In genomic region chr2:30115981-30116285, GRCh38 we compare ENCODE assay signal across 18 cellular contexts. TPM values are rescaled to one million over a fixed set of nuclear protein-coding genes. Genes with fewer than 3 reads are reported as not detected.
DNase-seq lines count a peak whose midpoint lies in the region; ATAC-seq and TF ChIP-seq lines count a peak whose summit lies in the region.
"Had no signal": no experiment of that assay in that cellular context is flagged by ENCODE, and none has a peak within 500 bp of the region (broad histone marks: within the 10 kb centered on the region; RNA-seq: fewer than 3 reads in every experiment).

No MANE protein-coding gene starts in this region.

- H3K9ac ChIP-seq in KMS-11 (no peak overlapping the region), SK-N-MC (ENCODE audit: insufficient read length) (peak overlapping the region; percentile 46)
- H3K9ac ChIP-seq: BLaER1 had no signal

- CTCF ChIA-PET in CD8-positive, alpha-beta T cell (lab: Charles Lee), result interaction anchor here (0.7 to 3.3 kb wide), 6 partner anchors 20 to 596 kb away, joined by 3 to 16 read pairs (median 5); no protein-coding TSS in a partner anchor

- no peaks in the 10 kb centered on the region for H3K9me3 Mint-ChIP-seq in CD8-positive, alpha-beta T cell
- H3K9me3 Mint-ChIP-seq: activated naive CD4-positive, alpha-beta T cell treated with anti-CD3 and anti-CD28 coated beads for 36 hours; activated T-cell treated with anti-CD3 and anti-CD28 coated beads, Interleukin-2, amount 50 U/mL, for 72 hours; brain; nephron; stimulated activated memory B cell treated with anti-CD40 and anti-IgM and Interleukin-4, amounts not matched to agents 10 μg/mL and 1 μg/mL and 100 μg/mL, for 72 hours; T-helper 1 cell treated with Interleukin-12 subunit alpha and Interleukin-12 subunit beta and Interleukin-4 antibody, amounts not matched to agents 30 μg/mL and 1 μg/mL, for 36 hours had no signal

- no peak for DNase-seq in CD8-positive, alpha-beta T cell
- no peak for DNase-seq in SK-N-MC (ENCODE audit: low read depth, low spot score)
- no peak for DNase-seq in lower lobe of right lung
- no peak for DNase-seq in NCI-H345 treated with DMSO at 0.1 percent for 48 hours (lab: John Stamatoyannopoulos, UW; ENCODE audit: unreplicated experiment)
- no peak for DNase-seq in HUDEP-2 (lab: John Stamatoyannopoulos, UW; ENCODE audit: unreplicated experiment in 76 of 76)
- DNase-seq in NCI-H345 (lab: John Stamatoyannopoulos, UW), result no peak
- no peak for DNase-seq in dermis blood vessel endothelial cell

- H3K4me2 ChIP-seq in KMS-11, result no peak overlapping the region
- H3K4me2 ChIP-seq: BLaER1 had no signal

- no peak for ATAC-seq in CD8-positive, alpha-beta T cell
- no peak for ATAC-seq in lower lobe of right lung
- ATAC-seq: stimulated activated memory B cell treated with anti-CD40 and anti-IgM and Interleukin-4, amounts not matched to agents 10 μg/mL and 1 μg/mL and 100 μg/mL, for 72 hours had no signal

- intact Hi-C loops in CD8-positive, alpha-beta T cell (cut with DNase I, micrococcal nuclease), result loop anchor here (1.0 kb wide), 1 partner anchor 25 kb away; no protein-coding TSS in a partner anchor
- intact Hi-C loops in lower lobe of right lung (cut with DNase I), result no loop called here

- no peak overlapping the region for H2AFZ ChIP-seq in KMS-11 (ENCODE audit: low read depth)

- peaks cover 7% of the 10 kb centered on the region for H3K4me1 Mint-ChIP-seq in CD8-positive, alpha-beta T cell (ENCODE audit: low read depth)

- no peaks in the 10 kb centered on the region for H3K36me3 Mint-ChIP-seq in CD8-positive, alpha-beta T cell
- H3K36me3 Mint-ChIP-seq: brain; stimulated activated memory B cell treated with anti-CD40 and anti-IgM and Interleukin-4, amounts not matched to agents 10 μg/mL and 1 μg/mL and 100 μg/mL, for 72 hours had no signal

- H3K4me3 Mint-ChIP-seq in CD8-positive, alpha-beta T cell, result no peak overlapping the region
- H3K4me3 Mint-ChIP-seq: activated naive CD4-positive, alpha-beta T cell treated with anti-CD3 and anti-CD28 coated beads for 36 hours; activated T-cell treated with anti-CD3 and anti-CD28 coated beads, Interleukin-2, amount 50 U/mL, for 72 hours; brain; nephron; stimulated activated memory B cell treated with anti-CD40 and anti-IgM and Interleukin-4, amounts not matched to agents 10 μg/mL and 1 μg/mL and 100 μg/mL, for 72 hours; T-helper 1 cell treated with Interleukin-12 subunit alpha and Interleukin-12 subunit beta and Interleukin-4 antibody, amounts not matched to agents 30 μg/mL and 1 μg/mL, for 36 hours had no signal

- H3K79me2 ChIP-seq in KMS-11 (ENCODE audit: insufficient read depth, low read depth), result no peaks in the 10 kb centered on the region

- peaks cover 7% of the 10 kb centered on the region for H3K4me1 ChIP-seq in CD8-positive, alpha-beta T cell (ENCODE audit: insufficient read depth, low read length)
- H3K4me1 ChIP-seq in KMS-11 (ENCODE audit: low read depth, poor library complexity, severe bottlenecking) (peaks cover 7% of the 10 kb centered on the region), lower lobe of right lung (no peaks in the 10 kb centered on the region)
- H3K4me1 ChIP-seq: gastrocnemius medialis, transverse colon had no signal

- H3K4me3 ChIP-seq in CD8-positive, alpha-beta T cell (ENCODE audit: low read depth, low read length), result no peak overlapping the region
- H3K4me3 ChIP-seq in KMS-11 (IDR thresholded peaks at IDR 0.05; ENCODE audit: insufficient read depth, low read depth, low read length) (no peak overlapping the region), SK-N-MC (no peak overlapping the region), lower lobe of right lung (no peak overlapping the region)
- H3K4me3 ChIP-seq: adrenal gland, BLaER1, gastrocnemius medialis, transverse colon had no signal

- no peaks in the 10 kb centered on the region for H4K20me1 ChIP-seq in KMS-11 (ENCODE audit: insufficient read depth)
- H4K20me1 ChIP-seq: BLaER1 had no signal

- peaks cover 2% of the 10 kb centered on the region for H3K27me3 Mint-ChIP-seq in CD8-positive, alpha-beta T cell (ENCODE audit: low read depth)

- no peak overlapping the region for H3K27ac ChIP-seq in CD8-positive, alpha-beta T cell (ENCODE audit: low read depth, low read length)
- H3K27ac ChIP-seq in KMS-11, result no peak overlapping the region
- H3K27ac ChIP-seq in SK-N-MC, result peak overlapping the region; percentile 85
- no peak overlapping the region for H3K27ac ChIP-seq in lower lobe of right lung
- H3K27ac ChIP-seq: adrenal gland, BLaER1, gastrocnemius medialis, transverse colon had no signal

- H3K36me3 ChIP-seq in CD8-positive, alpha-beta T cell (ENCODE audit: insufficient read depth, low read length), result no peaks in the 10 kb centered on the region
- H3K36me3 ChIP-seq in KMS-11 (ENCODE audit: insufficient read depth) (no peaks in the 10 kb centered on the region), SK-N-MC (ENCODE audit: insufficient read depth, low read length) (no peaks in the 10 kb centered on the region), lower lobe of right lung (no peaks in the 10 kb centered on the region)
- H3K36me3 ChIP-seq: adrenal gland, BLaER1, gastrocnemius medialis, transverse colon had no signal

- H3K27me3 ChIP-seq in CD8-positive, alpha-beta T cell (ENCODE audit: insufficient read depth, low read length), result no peaks in the 10 kb centered on the region
- H3K27me3 ChIP-seq in KMS-11 (ENCODE audit: insufficient read depth, low read depth), result no peaks in the 10 kb centered on the region
- no peaks in the 10 kb centered on the region for H3K27me3 ChIP-seq in lower lobe of right lung (ENCODE audit: low read depth)
- H3K27me3 ChIP-seq: adrenal gland, BLaER1, gastrocnemius medialis, transverse colon had no signal

- peak; percentile 20 for TF ChIP-seq CTCF in CD8-positive, alpha-beta T cell (IDR thresholded peaks at IDR 0.05)
- peak; percentile 38; the same call in 1 of the 2 replicates for TF ChIP-seq CTCF in KMS-11 (conservative IDR thresholded peaks at IDR 0.05; ENCODE audit: low read depth, low read length)
- TF ChIP-seq CTCF in lower lobe of right lung (IDR thresholded peaks at IDR 0.05), result peak; percentile 17

- H3K27ac Mint-ChIP-seq in CD8-positive, alpha-beta T cell, result no peak overlapping the region
- H3K27ac Mint-ChIP-seq: activated naive CD4-positive, alpha-beta T cell treated with anti-CD3 and anti-CD28 coated beads for 36 hours; activated T-cell treated with anti-CD3 and anti-CD28 coated beads, Interleukin-2, amount 50 U/mL, for 72 hours; stimulated activated memory B cell treated with anti-CD40 and anti-IgM and Interleukin-4, amounts not matched to agents 10 μg/mL and 1 μg/mL and 100 μg/mL, for 72 hours; T-helper 1 cell treated with Interleukin-12 subunit alpha and Interleukin-12 subunit beta and Interleukin-4 antibody, amounts not matched to agents 30 μg/mL and 1 μg/mL, for 36 hours had no signal

- no peaks in the 10 kb centered on the region for H3K9me3 ChIP-seq in CD8-positive, alpha-beta T cell (ENCODE audit: low read length)
- H3K9me3 ChIP-seq in SK-N-MC (ENCODE audit: low read depth, low read length) (no peaks in the 10 kb centered on the region), lower lobe of right lung (no peaks in the 10 kb centered on the region)
- H3K9me3 ChIP-seq: adrenal gland, BLaER1, gastrocnemius medialis, transverse colon had no signal

- POLR2A ChIA-PET in CD8-positive, alpha-beta T cell (lab: Charles Lee), result no interaction called here

RNA-seq across cellular contexts. Expression of gene YPEL5, which starts 30.9 kb away (rescaled TPM):
- 1,000 to 10,000 TPM; 1,051 to 1,071 TPM for total RNA-seq in CD8-positive, alpha-beta T cell
- total RNA-seq in lower lobe of right lung (98.0 TPM), dermis blood vessel endothelial cell (79.4 and 99.2 TPM in 2 replicates)

Comparison
In these comparisons a context has a peak if more than half of its experiments do, and no peak if none do; other contexts are left out.
1. RNA of gene YPEL5, which starts 30.9 kb away (total RNA-seq): 1,051 to 1,071 TPM in CD8-positive, alpha-beta T cell; 79.4 to 99.2 TPM in dermis blood vessel endothelial cell and 98.0 TPM in lower lobe of right lung (single experiment); every median in the first group is over 10 times any median in the second.
2. Peak in every context shown above with its lines, with median percentiles within 50 percentile points of each other: CTCF ChIP-seq.